ENCODE assay signal across 13 cellular contexts in genomic region chr6:34583461-34583860, GRCh38. TPM values are rescaled to one million over a fixed set of nuclear protein-coding genes. Genes with fewer than 3 reads are reported as not detected.
DNase-seq lines count a peak whose midpoint lies in the region; ATAC-seq, FAIRE-seq and TF ChIP-seq lines count a peak whose summit lies in the region.
"Had no signal": no experiment of that assay in that cellular context is flagged by ENCODE, and none has a peak within 500 bp of the region (broad histone marks: within the 10 kb centered on the region; RNA-seq: fewer than 3 reads in every experiment).

No MANE protein-coding gene starts in this region.

- H3K27ac ChIP-seq in 22Rv1 (no peak overlapping the region), body of pancreas (no peak overlapping the region), lower lobe of right lung (no peak overlapping the region)
- H3K27ac ChIP-seq: BLaER1, coronary artery, SJSA1 had no signal

- in situ Hi-C loops in GM13977 (cut with MboI; ENCODE audit: low pct_unique_long_range_greater_than_20kb, low sequenced_read_pairs, unreplicated experiment), result no loop called here

- no peak for FAIRE-seq in HTR-8/SVneo (lab: Jason Lieb, UNC)

- ATAC-seq in body of pancreas, result no peak
- no peak for ATAC-seq in lower lobe of right lung

- no peaks in the 10 kb centered on the region for H3K9me3 ChIP-seq in body of pancreas
- no peaks in the 10 kb centered on the region for H3K9me3 ChIP-seq in lower lobe of right lung
- H3K9me3 ChIP-seq: BLaER1, SJSA1 had no signal

- H3K4me1 ChIP-seq in body of pancreas, result no peaks in the 10 kb centered on the region
- no peaks in the 10 kb centered on the region for H3K4me1 ChIP-seq in lower lobe of right lung

- 72% methylated on average over 6 of the region's 6 CpGs; no CpG with 5 or more reads in 1 of the 2 donors for WGBS in body of pancreas, 2 donors

- no peak for TF ChIP-seq POLR2A in body of pancreas (IDR thresholded peaks at IDR 0.05)

- H3K27me3 ChIP-seq in body of pancreas, result no peaks in the 10 kb centered on the region
- H3K27me3 ChIP-seq in lower lobe of right lung (ENCODE audit: low read depth), result no peaks in the 10 kb centered on the region
- H3K27me3 ChIP-seq: BLaER1, SJSA1 had no signal

- TF ChIP-seq CTCF in 22Rv1 (IDR thresholded peaks at IDR 0.05), result peak; percentile 60
- peak; percentile 44 for TF ChIP-seq CTCF in GM13977 (IDR thresholded peaks at IDR 0.05; ENCODE audit: extremely low read depth, insufficient read depth, missing control alignments)
- TF ChIP-seq CTCF in fibroblast of the aortic adventitia (IDR thresholded peaks at IDR 0.05; ENCODE audit: insufficient read depth, low read length), result peak; percentile 30
- peak in 3 of 7 experiments; percentile 13 to 24 (median 21) for TF ChIP-seq CTCF in body of pancreas (IDR thresholded peaks at IDR 0.05)
- TF ChIP-seq CTCF in lower lobe of right lung (IDR thresholded peaks at IDR 0.05), result no peak

- no peak for DNase-seq in GM13977 (ENCODE audit: low spot score)
- peak; percentile 12 to 21 for DNase-seq in activated CD4-positive, alpha-beta T cell treated with anti-CD3 and anti-CD28 coated beads, Interleukin-2, amount 50 U/mL, for 48 hours
- DNase-seq in fibroblast of the aortic adventitia (ENCODE audit: low read depth), result no peak
- DNase-seq in HTR-8/SVneo (ENCODE audit: insufficient read length, low spot score), result no peak
- DNase-seq in body of pancreas, result no peak
- no peak for DNase-seq in lower lobe of right lung
- DNase-seq in GM19240 (ENCODE audit: insufficient read length, low spot score), result no peak
- DNase-seq: NCI-H1417 treated with DMSO at 0.1 percent for 48 hours, NCI-H524 treated with DMSO at 0.1 percent for 48 hours had no signal

- H3K36me3 ChIP-seq in body of pancreas (replicated peaks in 1 of 2; ENCODE audit: insufficient read depth in 1 of 2, low read depth in 2 of 2) (no peaks in the 10 kb centered on the region), lower lobe of right lung (peaks cover 9% of the 10 kb centered on the region)

- H3K4me3 ChIP-seq in fibroblast of the aortic adventitia (ENCODE audit: low read depth, low read length) (no peak overlapping the region), body of pancreas (no peak overlapping the region), lower lobe of right lung (no peak overlapping the region)
- H3K4me3 ChIP-seq: BLaER1, coronary artery, SJSA1 had no signal

- intact Hi-C loops in body of pancreas (cut with DNase I) (no loop called here), lower lobe of right lung (cut with DNase I) (no loop called here)

RNA-seq across cellular contexts. Expression of gene SPDEF, which starts 27.3 kb away (rescaled TPM):
- not detected in 2 replicates for total RNA-seq in fibroblast of the aortic adventitia (ENCODE audit: low replicate concordance)
- total RNA-seq in body of pancreas, result not detected
- total RNA-seq in lower lobe of right lung, result 3.5 TPM
- total RNA-seq: SJSA1 had no signal

Comparison
In these comparisons a context has a peak if more than half of its experiments do, and no peak if none do; other contexts are left out.
1. DNase-seq: peak in activated CD4-positive, alpha-beta T cell treated with anti-CD3 and anti-CD28 coated beads, Interleukin-2, amount 50 U/mL, for 48 hours (2 of 2); none in GM13977 (single experiment), fibroblast of the aortic adventitia (single experiment), HTR-8/SVneo (single experiment), body of pancreas (0 of 4), lower lobe of right lung (single experiment) and GM19240 (single experiment).